In genomic region chr12:109847166-109847700, GRCh38 we compare ENCODE assay signal across 21 cellular contexts. TPM values are rescaled to one million over a fixed set of nuclear protein-coding genes. Genes with fewer than 3 reads are reported as not detected.
"Had no signal": no experiment of that assay in that cellular context is flagged by ENCODE, and none has a peak within 500 bp of the region (broad histone marks: within the 10 kb centered on the region; RNA-seq: fewer than 3 reads in every experiment).

No MANE protein-coding gene starts in this region.

- H3K27ac Mint-ChIP-seq: activated CD8-positive, alpha-beta memory T cell treated with anti-CD3 and anti-CD28 coated beads, Interleukin-2, amount 10 ng/mL, durations not matched to agents 7 days and 5 days; activated naive CD8-positive, alpha-beta T cell; stimulated activated effector memory CD8-positive, alpha-beta T cell treated with anti-CD3 and anti-CD28 coated beads, Interleukin-12 subunit alpha, Interleukin-12 subunit beta, amount 100 ng/mL, for 72 hours; T-cell had no signal

- H3K4me1 Mint-ChIP-seq: stimulated activated effector memory CD8-positive, alpha-beta T cell treated with anti-CD3 and anti-CD28 coated beads, Interleukin-12 subunit alpha, Interleukin-12 subunit beta, amount 100 ng/mL, for 72 hours had no signal

- H3K27ac ChIP-seq: hepatocyte, pancreas, right lobe of liver, stomach, VCaP had no signal

- H3K36me3 ChIP-seq: pancreas, right lobe of liver had no signal

- H3K9me3 ChIP-seq: pancreas, right lobe of liver, stomach had no signal

- H3K27me3 ChIP-seq: hepatocyte, pancreas, right lobe of liver, stomach had no signal

- H3K4me1 ChIP-seq: pancreas had no signal

- DNase-seq: activated CD4-positive, alpha-beta T cell treated with anti-CD3 and anti-CD28 coated beads for 1 hour; activated CD4-positive, alpha-beta T cell treated with anti-CD3 and anti-CD28 coated beads, Interleukin-2, amount 50 U/mL, for 48 hours; activated CD8-positive, alpha-beta memory T cell treated with anti-CD3 and anti-CD28 coated beads, Interleukin-2, amount 10 ng/mL, durations not matched to agents 7 days and 5 days; dermis blood vessel endothelial cell; effector memory CD4-positive, alpha-beta T cell; foreskin fibroblast; left cardiac atrium; mesendoderm; naive thymus-derived CD8-positive, alpha-beta T cell; pancreas; right lobe of liver; stimulated activated CD4-positive, alpha-beta T cell treated with anti-CD3 and anti-CD28 coated beads, Interleukin-4, amount 100 ng/mL, for 24 hours; stomach; T-cell; T-helper 9 cell; trophoblast cell had no signal

- H3K4me3 ChIP-seq: hepatocyte, pancreas, right lobe of liver, smooth muscle cell, stomach had no signal

- H3K27me3 Mint-ChIP-seq: activated CD8-positive, alpha-beta memory T cell treated with anti-CD3 and anti-CD28 coated beads, Interleukin-2, amount 10 ng/mL, durations not matched to agents 7 days and 5 days; activated naive CD8-positive, alpha-beta T cell; naive thymus-derived CD8-positive, alpha-beta T cell; T-cell had no signal

- H3K9me3 Mint-ChIP-seq: naive thymus-derived CD8-positive, alpha-beta T cell; stimulated activated effector memory CD8-positive, alpha-beta T cell treated with anti-CD3 and anti-CD28 coated beads, Interleukin-12 subunit alpha, Interleukin-12 subunit beta, amount 100 ng/mL, for 72 hours; T-cell had no signal

- ATAC-seq: activated CD8-positive, alpha-beta memory T cell treated with anti-CD3 and anti-CD28 coated beads, Interleukin-2, amount 10 ng/mL, durations not matched to agents 7 days and 5 days; left cardiac atrium; naive thymus-derived CD8-positive, alpha-beta T cell; pancreas; stimulated activated effector memory CD8-positive, alpha-beta T cell treated with anti-CD3 and anti-CD28 coated beads, Interleukin-12 subunit alpha, Interleukin-12 subunit beta, amount 100 ng/mL, for 72 hours; T-cell had no signal

- H3K4me3 Mint-ChIP-seq: activated CD8-positive, alpha-beta memory T cell treated with anti-CD3 and anti-CD28 coated beads, Interleukin-2, amount 10 ng/mL, durations not matched to agents 7 days and 5 days; activated naive CD8-positive, alpha-beta T cell; naive thymus-derived CD8-positive, alpha-beta T cell; stimulated activated effector memory CD8-positive, alpha-beta T cell treated with anti-CD3 and anti-CD28 coated beads, Interleukin-12 subunit alpha, Interleukin-12 subunit beta, amount 100 ng/mL, for 72 hours; T-cell had no signal

RNA-seq across cellular contexts. Expression of gene TRPV4, which starts 14.0 kb away (rescaled TPM):
- total RNA-seq: activated CD8-positive, alpha-beta memory T cell treated with anti-CD3 and anti-CD28 coated beads, Interleukin-2, amount 10 ng/mL, durations not matched to agents 7 days and 5 days; naive thymus-derived CD8-positive, alpha-beta T cell; T-cell had no signal
- polyA plus RNA-seq: naive thymus-derived CD8-positive, alpha-beta T cell had no signal
